In the genomic region with DNA sequence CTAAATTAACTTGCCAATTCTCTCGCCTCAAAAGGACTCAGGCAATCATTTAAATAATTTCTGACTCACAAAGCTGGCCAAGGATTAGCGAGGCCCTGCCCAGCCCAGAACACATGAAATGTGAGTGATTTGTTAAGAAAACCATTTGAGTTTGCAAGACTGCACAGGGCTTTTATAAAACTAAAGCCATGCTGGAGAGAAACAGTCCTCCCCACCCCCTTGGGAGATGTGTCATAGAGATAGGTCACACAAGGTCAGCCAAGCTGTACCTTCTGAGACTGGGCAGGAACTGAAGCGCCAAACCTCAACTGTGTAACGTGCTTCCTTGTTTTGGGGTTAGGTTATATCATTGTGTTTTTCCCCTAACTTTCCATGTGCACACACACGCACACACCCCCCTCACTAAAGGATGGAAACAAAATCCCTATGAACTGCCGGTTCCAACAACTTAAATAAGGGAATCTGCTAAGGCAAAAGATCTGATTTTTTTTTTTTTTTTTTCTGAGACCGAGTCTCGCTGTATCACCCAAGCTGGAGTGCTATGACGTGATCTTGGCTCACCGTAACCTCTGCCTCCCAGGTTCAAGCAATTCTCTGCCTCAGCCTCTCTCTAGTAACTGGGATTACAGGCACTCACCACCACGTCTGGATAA, we compare ENCODE assay signal across 8 cellular contexts. TPM values are rescaled to one million over a fixed set of nuclear protein-coding genes. Genes with fewer than 3 reads are reported as not detected.
A peak's percentile ranks its signal among the peaks of the same experiment; 100 is the strongest.
DNase-seq lines count a peak whose midpoint lies in the region; ATAC-seq and TF ChIP-seq lines count a peak whose summit lies in the region.

No MANE protein-coding gene starts in this region.

- peak overlapping the region; percentile 22 to 74 (median 61) for H3K27ac ChIP-seq in adrenal gland
- H3K27ac ChIP-seq in left lung: no peak overlapping the region
- H3K27ac ChIP-seq in upper lobe of left lung: no peak overlapping the region

- H3K4me3 ChIP-seq in GM12865 (ENCODE audit: low read depth, low read length): no peak overlapping the region
- H3K4me3 ChIP-seq in adrenal gland: no peak overlapping the region
- no peak overlapping the region for H3K4me3 ChIP-seq in left lung
- no peak overlapping the region for H3K4me3 ChIP-seq in upper lobe of left lung

- H3K27me3 ChIP-seq in adrenal gland (no peaks in the 10 kb centered on the region), left lung (no peaks in the 10 kb centered on the region), upper lobe of left lung (no peaks in the 10 kb centered on the region)

- TF ChIP-seq POLR2A in adrenal gland (IDR thresholded peaks at IDR 0.05): peak in 1 of 2 donors; percentile 29
- TF ChIP-seq POLR2A in upper lobe of left lung (IDR thresholded peaks at IDR 0.05): no peak

- no peaks in the 10 kb centered on the region for H3K9me3 ChIP-seq in adrenal gland (replicated peaks in 1 of 3)
- no peaks in the 10 kb centered on the region for H3K9me3 ChIP-seq in left lung
- H3K9me3 ChIP-seq in upper lobe of left lung: no peaks in the 10 kb centered on the region

- WGBS in adrenal gland, 4 donors: 23 to 42% (median 37%) methylated on average over 11 of the region's 11 CpGs
- WGBS in upper lobe of left lung, 2 donors: 65 to 66% methylated on average over 11 of the region's 11 CpGs

- DNase-seq in GM12865 (ENCODE audit: low read depth): peak; percentile 93
- DNase-seq in HT1080 (ENCODE audit: low read depth): peak; percentile 94
- DNase-seq in adrenal gland: peak; percentile 61 to 87 (median 80)
- peak in 1 of 2 donors; percentile 45 for DNase-seq in left lung
- DNase-seq in upper lobe of left lung: peak in 1 of 2 donors; percentile 41
- DNase-seq in stimulated activated CD4-positive, alpha-beta T cell treated with anti-CD3 and anti-CD28 coated beads, Interleukin-2, amount 100 ng/mL, for 48 hours: no peak
- no peak for DNase-seq in cerebellar cortex (ENCODE audit: low spot score)

- H3K36me3 ChIP-seq in adrenal gland (replicated peaks in 1 of 2) (no peaks in the 10 kb centered on the region), left lung (no peaks in the 10 kb centered on the region), upper lobe of left lung (no peaks in the 10 kb centered on the region)

- TF ChIP-seq CTCF in GM12865 (IDR thresholded peaks at IDR 0.05; ENCODE audit: insufficient read depth, low read depth, low read length, missing control alignments) (no peak), adrenal gland (IDR thresholded peaks at IDR 0.05) (no peak), left lung (IDR thresholded peaks at IDR 0.05) (no peak), upper lobe of left lung (IDR thresholded peaks at IDR 0.05) (no peak)

- no peak for TF ChIP-seq EP300 in upper lobe of left lung (IDR thresholded peaks at IDR 0.05)

- ATAC-seq in GM21737 (IDR thresholded peaks at IDR 0.05; ENCODE audit: unreplicated experiment) (peak; percentile 99), left lung (peak; percentile 84), upper lobe of left lung (ENCODE audit: low FRiP score in 2 of 2) (peak; percentile 79 to 93)

- intact Hi-C loops in adrenal gland (cut with DNase I) (no loop called here), left lung (cut with DNase I) (no loop called here)

- H3K4me1 ChIP-seq in adrenal gland (replicated peaks in 1 of 2) (peaks cover 0 to 7% of the 10 kb centered on the region in 2 donors), left lung (peaks cover 0 to 22% of the 10 kb centered on the region in 2 donors), upper lobe of left lung (peaks cover 0 to 8% (median 4%) of the 10 kb centered on the region in 4 donors)

RNA-seq across cellular contexts. Expression of a gene that starts 8.1 kb away (rescaled TPM):
- 0.80 and 1.6 TPM in 2 replicates for total RNA-seq in HT1080 (2014; rRNA removed; shearing (Covaris generic))
- 0.99 and 1.1 TPM in 2 replicates for polyA plus RNA-seq in HT1080 (2015; cell fraction: cytosol; rRNA removed)
- polyA plus RNA-seq in HT1080 (2015; cell fraction: nucleus; rRNA removed): 0.82 and 1.1 TPM in 2 replicates
- under 1 TPM in 5 of 8 donors, not detected in 3; 0.22 to 0.83 (median 0.40) TPM for total RNA-seq in adrenal gland
- under 1 TPM; 0.07 to 0.62 (median 0.48) TPM for polyA plus RNA-seq in adrenal gland
- under 1 TPM; 0.17 to 0.21 TPM for total RNA-seq in left lung
- total RNA-seq in upper lobe of left lung: 1 to 10 TPM in 1 of 6 donors, under 1 TPM in 3, not detected in 2; 0.27 to 1.0 (median 0.36) TPM

Comparison
In these comparisons a context has a peak if more than half of its experiments do, and no peak if none do; other contexts are left out.
1. DNase-seq: peak in GM12865 (single experiment), HT1080 (single experiment) and adrenal gland (7 of 7); none in stimulated activated CD4-positive, alpha-beta T cell treated with anti-CD3 and anti-CD28 coated beads, Interleukin-2, amount 100 ng/mL, for 48 hours (0 of 2) and cerebellar cortex (single experiment).
2. H3K27ac ChIP-seq: peak in adrenal gland (5 of 5); none in left lung (0 of 2) and upper lobe of left lung (0 of 4).
3. Peak in every context shown above with its lines, with median percentiles within 50 percentile points of each other: ATAC-seq.